Comparison of ENCODE assay signal across 8 cellular contexts in genomic region chrX:373641-374471, GRCh38. TPM values are rescaled to one million over a fixed set of nuclear protein-coding genes. Genes with fewer than 3 reads are reported as not detected.
DNase-seq lines count a peak whose midpoint lies in the region; ATAC-seq, FAIRE-seq and TF ChIP-seq lines count a peak whose summit lies in the region.

No MANE protein-coding gene starts in this region.

- no peak for FAIRE-seq in GM12892 (lab: Jason Lieb, UNC)

- H3K4me1 Mint-ChIP-seq in central memory CD8-positive, alpha-beta T cell, result peaks cover 31% of the 10 kb centered on the region

- no TSS peak for BruUV-seq in PC-9 (replicated peaks; lab: Mats Ljungman, UMichigan)

- no peaks in the 10 kb centered on the region for H3K79me2 ChIP-seq in PC-9 (ENCODE audit: low read depth)

- intact Hi-C loops in lower lobe of right lung (cut with DNase I) (no loop called here), PC-9 (cut with micrococcal nuclease; ENCODE audit: unreplicated experiment) (no loop called here)

- no peaks in the 10 kb centered on the region for H4K20me1 ChIP-seq in PC-9 (ENCODE audit: insufficient read depth)

- H2AFZ ChIP-seq in PC-9, result no peak overlapping the region

- in situ Hi-C loops in ACHN (cut with HindIII; ENCODE audit: low pct_ligation_motif_present, low pct_unique_long_range_greater_than_20kb, low sequenced_read_pairs), result no loop called here

- H3K9me3 ChIP-seq in lower lobe of right lung (no peaks in the 10 kb centered on the region), suprapubic skin (no peaks in the 10 kb centered on the region), PC-9 (ENCODE audit: insufficient read depth, low read depth) (no peaks in the 10 kb centered on the region)

- no peak for TF ChIP-seq CTCF in lower lobe of right lung (IDR thresholded peaks at IDR 0.05)
- TF ChIP-seq CTCF in suprapubic skin (IDR thresholded peaks at IDR 0.05), result no peak
- no peak for TF ChIP-seq CTCF in PC-9 (conservative IDR thresholded peaks at IDR 0.05)

- TF ChIP-seq POLR2A in suprapubic skin (IDR thresholded peaks at IDR 0.05), result no peak
- TF ChIP-seq POLR2A in GM12892 (IDR thresholded peaks at IDR 0.05; ENCODE audit: low read depth, low read length), result no peak

- DNase-seq in ACHN (peak; percentile 0), NCI-H460 (ENCODE audit: extremely low read depth, low read depth) (peak; percentile 38), lower lobe of right lung (no peak), suprapubic skin (ENCODE audit: low spot score in 2 of 2) (no peak), GM12892 (ENCODE audit: insufficient read length) (no peak), PC-9 (no peak)
- DNase-seq in central memory CD8-positive, alpha-beta T cell (ENCODE audit: low spot score in 2 of 2), result no peak

- no peaks in the 10 kb centered on the region for H3K9me2 ChIP-seq in PC-9 (ENCODE audit: insufficient read depth)

- no peak overlapping the region for H3K27ac Mint-ChIP-seq in central memory CD8-positive, alpha-beta T cell (ENCODE audit: low read depth)

- H3K36me3 Mint-ChIP-seq in central memory CD8-positive, alpha-beta T cell (ENCODE audit: insufficient read depth), result peaks cover 4% of the 10 kb centered on the region

- H3K4me3 Mint-ChIP-seq in central memory CD8-positive, alpha-beta T cell, result peak overlapping the region; percentile 67

- H3K27me3 ChIP-seq in lower lobe of right lung (ENCODE audit: low read depth) (peaks cover 50% of the 10 kb centered on the region), suprapubic skin (peaks cover 29% of the 10 kb centered on the region), PC-9 (ENCODE audit: insufficient read depth, low read depth) (no peaks in the 10 kb centered on the region)

- POLR2A ChIA-PET in PC-9 (lab: Charles Lee; ENCODE audit: unreplicated experiment), result no interaction called here

- H3K27ac ChIP-seq in lower lobe of right lung (no peak overlapping the region), suprapubic skin (no peak overlapping the region), PC-9 (no peak overlapping the region)

- no peaks in the 10 kb centered on the region for H3F3A ChIP-seq in PC-9 (ENCODE audit: insufficient read depth, low read depth)

- H3K4me3 ChIP-seq in lower lobe of right lung (peak overlapping the region; percentile 47), suprapubic skin (peak overlapping the region; percentile 52), PC-9 (no peak overlapping the region)

- no peak for TF ChIP-seq EP300 in suprapubic skin (IDR thresholded peaks at IDR 0.05)

- H3K4me1 ChIP-seq in lower lobe of right lung (peaks cover 18% of the 10 kb centered on the region), suprapubic skin (peaks cover 33% of the 10 kb centered on the region), PC-9 (replicated peaks; ENCODE audit: insufficient read depth) (no peaks in the 10 kb centered on the region)

- no peaks in the 10 kb centered on the region for H3K9me3 Mint-ChIP-seq in central memory CD8-positive, alpha-beta T cell

- no peak overlapping the region for H3K4me2 ChIP-seq in PC-9

- WGBS in suprapubic skin, result 0% methylated on average over 1 of the region's 93 CpGs

- H3K27me3 Mint-ChIP-seq in central memory CD8-positive, alpha-beta T cell, result peaks cover 50% of the 10 kb centered on the region

- CTCF ChIA-PET in PC-9 (lab: Charles Lee), result no interaction called here

- ATAC-seq in central memory CD8-positive, alpha-beta T cell (replicated peaks; ENCODE audit: extremely low read depth, poor library complexity, severe bottlenecking), result peak; percentile 53
- ATAC-seq in lower lobe of right lung (peak; percentile 48 to 57), HG03139 (IDR thresholded peaks at IDR 0.05; ENCODE audit: unreplicated experiment) (no peak)

- H3K36me3 ChIP-seq in lower lobe of right lung (no peaks in the 10 kb centered on the region), suprapubic skin (no peaks in the 10 kb centered on the region), PC-9 (ENCODE audit: low read depth) (no peaks in the 10 kb centered on the region)

RNA-seq across cellular contexts. Expression of gene PPP2R3B, which starts 12.9 kb away (rescaled TPM):
- total RNA-seq in NCI-H460 (2014; rRNA removed; shearing (Covaris generic)), result 38.1 and 45.3 TPM in 2 replicates
- 128 and 134 TPM in 2 replicates for polyA plus RNA-seq in NCI-H460 (2014; cell fraction: nucleus; rRNA removed)
- total RNA-seq in lower lobe of right lung, result 11.2 TPM
- total RNA-seq in suprapubic skin, result 10 to 100 TPM; 31.8 to 79.6 (median 47.1) TPM
- polyA plus RNA-seq in GM12892 (2012; ENCODE audit: missing spikeins), result 8.5 TPM
- 32.5 and 39.2 TPM in 2 replicates for total RNA-seq in PC-9 (2021)

RNA-seq across cellular contexts. Expression of gene GTPBP6, which starts 55.3 kb away (rescaled TPM):
- total RNA-seq in NCI-H460 (2014; rRNA removed; shearing (Covaris generic)), result 50.5 and 58.6 TPM in 2 replicates
- polyA plus RNA-seq in NCI-H460 (2014; cell fraction: nucleus; rRNA removed), result 121 and 149 TPM in 2 replicates
- total RNA-seq in lower lobe of right lung, result 47.1 TPM
- 10 to 100 TPM; 29.7 to 36.4 (median 34.3) TPM for total RNA-seq in suprapubic skin
- 13.4 TPM for polyA plus RNA-seq in GM12892 (2012; ENCODE audit: missing spikeins)
- 43.5 and 47.0 TPM in 2 replicates for total RNA-seq in PC-9 (2021)

Comparison
In these comparisons a context has a peak if more than half of its experiments do, and no peak if none do; other contexts are left out.
1. DNase-seq: peak in ACHN (single experiment) and NCI-H460 (single experiment); none in central memory CD8-positive, alpha-beta T cell (0 of 2), lower lobe of right lung (single experiment), suprapubic skin (0 of 2), GM12892 (single experiment) and PC-9 (0 of 2).